Comparison of ENCODE assay signal across 16 cellular contexts in the genomic region with DNA sequence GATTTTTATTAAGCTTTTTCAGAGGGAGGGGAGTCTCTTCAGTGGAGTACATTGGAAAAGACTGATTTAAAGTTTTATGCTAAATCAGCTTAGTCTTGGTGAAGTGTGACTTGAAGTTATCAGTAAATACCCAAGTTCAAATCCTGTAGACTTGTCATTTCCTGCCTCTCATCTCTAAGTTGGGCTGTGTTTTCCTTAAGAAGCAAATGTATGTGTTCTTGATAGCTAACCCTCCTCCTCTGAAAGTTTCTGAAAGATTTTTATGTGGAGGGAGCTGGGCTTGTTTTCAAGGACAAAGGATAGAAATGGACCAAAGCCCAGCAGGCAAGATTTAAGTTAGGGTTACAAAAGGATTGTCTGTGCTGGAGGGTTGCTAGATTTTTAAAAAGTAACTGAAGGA. TPM values are rescaled to one million over a fixed set of nuclear protein-coding genes. Genes with fewer than 3 reads are reported as not detected.
DNase-seq lines count a peak whose midpoint lies in the region; ATAC-seq and TF ChIP-seq lines count a peak whose summit lies in the region.
"Had no signal": no experiment of that assay in that cellular context is flagged by ENCODE, and none has a peak within 500 bp of the region (broad histone marks: within the 10 kb centered on the region; RNA-seq: fewer than 3 reads in every experiment).

No MANE protein-coding gene starts in this region.

- H3K27ac Mint-ChIP-seq in activated T-cell treated with anti-CD3 and anti-CD28 coated beads, Interleukin-2, amount 50 U/mL, for 72 hours: peak overlapping the region; percentile 27
- H3K27ac Mint-ChIP-seq in activated T-cell treated with anti-CD3 and anti-CD28 coated beads, Interleukin-2, amount 50 U/mL, for 24 hours: no peak overlapping the region
- peak overlapping the region; percentile 29 for H3K27ac Mint-ChIP-seq in activated T-helper 17 cell treated with anti-CD3 and anti-CD28 coated beads, Interleukin-2, amount 50 U/mL, for 72 hours
- peak overlapping the region; percentile 38 for H3K27ac Mint-ChIP-seq in stimulated activated memory B cell treated with anti-CD40 and anti-IgM and Interleukin-4, amounts not matched to agents 10 μg/mL and 1 μg/mL and 100 μg/mL, for 72 hours
- H3K27ac Mint-ChIP-seq: activated naive CD8-positive, alpha-beta T cell treated with anti-CD3 and anti-CD28 coated beads, Interleukin-2, amount 50 U/mL, for 24 hours had no signal

- peak overlapping the region in 1 of 2 donors; percentile 26 for H3K4me3 Mint-ChIP-seq in activated T-cell treated with anti-CD3 and anti-CD28 coated beads, Interleukin-2, amount 50 U/mL, for 72 hours
- H3K4me3 Mint-ChIP-seq in activated T-cell treated with anti-CD3 and anti-CD28 coated beads, Interleukin-2, amount 50 U/mL, for 24 hours: no peak overlapping the region
- H3K4me3 Mint-ChIP-seq in activated T-helper 17 cell treated with anti-CD3 and anti-CD28 coated beads, Interleukin-2, amount 50 U/mL, for 72 hours: peak overlapping the region; percentile 8
- no peak overlapping the region for H3K4me3 Mint-ChIP-seq in stimulated activated memory B cell treated with anti-CD40 and anti-IgM and Interleukin-4, amounts not matched to agents 10 μg/mL and 1 μg/mL and 100 μg/mL, for 72 hours
- H3K4me3 Mint-ChIP-seq: activated naive CD8-positive, alpha-beta T cell treated with anti-CD3 and anti-CD28 coated beads, Interleukin-2, amount 50 U/mL, for 24 hours had no signal

- no peaks in the 10 kb centered on the region for H3K27me3 ChIP-seq in foreskin keratinocyte
- H3K27me3 ChIP-seq in colonic mucosa: no peaks in the 10 kb centered on the region
- H3K27me3 ChIP-seq: right atrium auricular region had no signal

- TF ChIP-seq CTCF in foreskin keratinocyte (conservative IDR thresholded peaks at IDR 0.05): no peak
- TF ChIP-seq CTCF in colonic mucosa (IDR thresholded peaks at IDR 0.05): no peak

- ATAC-seq in activated T-cell treated with anti-CD3 and anti-CD28 coated beads, Interleukin-2, amount 50 U/mL, for 72 hours (replicated peaks in 1 of 2): no peak
- ATAC-seq in activated T-helper 17 cell treated with anti-CD3 and anti-CD28 coated beads, Interleukin-2, amount 50 U/mL, for 72 hours (replicated peaks): no peak
- ATAC-seq in foreskin keratinocyte (no peak), GM21367 (IDR thresholded peaks at IDR 0.05; ENCODE audit: unreplicated experiment) (no peak)
- no peak for ATAC-seq in stimulated activated memory B cell treated with anti-CD40 and anti-IgM and Interleukin-4, amounts not matched to agents 10 μg/mL and 1 μg/mL and 100 μg/mL, for 72 hours
- ATAC-seq: activated naive CD8-positive, alpha-beta T cell treated with anti-CD3 and anti-CD28 coated beads, Interleukin-2, amount 50 U/mL, for 24 hours; left lobe of liver had no signal

- H3K9ac ChIP-seq in colonic mucosa (ENCODE audit: low read depth in 2 of 2, low read length in 2 of 2): no peak overlapping the region

- no peaks in the 10 kb centered on the region for H3K36me3 Mint-ChIP-seq in activated T-cell treated with anti-CD3 and anti-CD28 coated beads, Interleukin-2, amount 50 U/mL, for 72 hours (ENCODE audit: insufficient read depth in 2 of 2)
- H3K36me3 Mint-ChIP-seq in activated T-cell treated with anti-CD3 and anti-CD28 coated beads, Interleukin-2, amount 50 U/mL, for 24 hours (ENCODE audit: low read depth): peaks cover 20% of the 10 kb centered on the region
- peaks cover 31% of the 10 kb centered on the region for H3K36me3 Mint-ChIP-seq in activated T-helper 17 cell treated with anti-CD3 and anti-CD28 coated beads, Interleukin-2, amount 50 U/mL, for 72 hours (ENCODE audit: low read depth)
- peaks cover 23% of the 10 kb centered on the region for H3K36me3 Mint-ChIP-seq in stimulated activated memory B cell treated with anti-CD40 and anti-IgM and Interleukin-4, amounts not matched to agents 10 μg/mL and 1 μg/mL and 100 μg/mL, for 72 hours

- H3K36me3 ChIP-seq in colonic mucosa: no peaks in the 10 kb centered on the region
- H3K36me3 ChIP-seq: right atrium auricular region had no signal

- no peaks in the 10 kb centered on the region for H3K27me3 Mint-ChIP-seq in activated T-cell treated with anti-CD3 and anti-CD28 coated beads, Interleukin-2, amount 50 U/mL, for 72 hours (ENCODE audit: low read depth)
- H3K27me3 Mint-ChIP-seq in activated T-cell treated with anti-CD3 and anti-CD28 coated beads, Interleukin-2, amount 50 U/mL, for 24 hours: no peaks in the 10 kb centered on the region
- no peaks in the 10 kb centered on the region for H3K27me3 Mint-ChIP-seq in activated T-helper 17 cell treated with anti-CD3 and anti-CD28 coated beads, Interleukin-2, amount 50 U/mL, for 72 hours
- no peaks in the 10 kb centered on the region for H3K27me3 Mint-ChIP-seq in stimulated activated memory B cell treated with anti-CD40 and anti-IgM and Interleukin-4, amounts not matched to agents 10 μg/mL and 1 μg/mL and 100 μg/mL, for 72 hours
- H3K27me3 Mint-ChIP-seq: activated naive CD8-positive, alpha-beta T cell treated with anti-CD3 and anti-CD28 coated beads, Interleukin-2, amount 50 U/mL, for 24 hours had no signal

- DNase-seq in activated T-cell treated with anti-CD3 and anti-CD28 coated beads, Interleukin-2, amount 50 U/mL, for 72 hours: no peak
- DNase-seq in activated T-cell treated with anti-CD3 and anti-CD28 coated beads, Interleukin-2, amount 50 U/mL, for 24 hours: no peak
- no peak for DNase-seq in foreskin keratinocyte
- no peak for DNase-seq in C1 segment of cervical spinal cord (lab: John Stamatoyannopoulos, UW)
- DNase-seq in colonic mucosa: no peak
- DNase-seq: activated naive CD8-positive, alpha-beta T cell treated with anti-CD3 and anti-CD28 coated beads, Interleukin-2, amount 50 U/mL, for 24 hours; cerebellar nuclear complex; HCEC 1CT; KG1; NCI-H1417; stimulated activated CD4-positive, alpha-beta T cell treated with anti-CD3 and anti-CD28 coated beads, Interleukin-2, amount 100 ng/mL, for 24 hours had no signal

- H3K9me3 Mint-ChIP-seq in activated T-cell treated with anti-CD3 and anti-CD28 coated beads, Interleukin-2, amount 50 U/mL, for 72 hours: no peaks in the 10 kb centered on the region
- H3K9me3 Mint-ChIP-seq in activated T-cell treated with anti-CD3 and anti-CD28 coated beads, Interleukin-2, amount 50 U/mL, for 24 hours: no peaks in the 10 kb centered on the region
- H3K9me3 Mint-ChIP-seq in activated T-helper 17 cell treated with anti-CD3 and anti-CD28 coated beads, Interleukin-2, amount 50 U/mL, for 72 hours: no peaks in the 10 kb centered on the region
- H3K9me3 Mint-ChIP-seq in stimulated activated memory B cell treated with anti-CD40 and anti-IgM and Interleukin-4, amounts not matched to agents 10 μg/mL and 1 μg/mL and 100 μg/mL, for 72 hours: no peaks in the 10 kb centered on the region
- H3K9me3 Mint-ChIP-seq: activated naive CD8-positive, alpha-beta T cell treated with anti-CD3 and anti-CD28 coated beads, Interleukin-2, amount 50 U/mL, for 24 hours had no signal

- intact Hi-C loops in colonic mucosa (cut with DNase I): no loop called here

- peaks cover 64% of the 10 kb centered on the region for H3K4me1 Mint-ChIP-seq in activated T-cell treated with anti-CD3 and anti-CD28 coated beads, Interleukin-2, amount 50 U/mL, for 72 hours (ENCODE audit: low read depth)
- peaks cover 68% of the 10 kb centered on the region for H3K4me1 Mint-ChIP-seq in activated T-cell treated with anti-CD3 and anti-CD28 coated beads, Interleukin-2, amount 50 U/mL, for 24 hours (ENCODE audit: low read depth)
- peaks cover 50% of the 10 kb centered on the region for H3K4me1 Mint-ChIP-seq in activated T-helper 17 cell treated with anti-CD3 and anti-CD28 coated beads, Interleukin-2, amount 50 U/mL, for 72 hours
- peaks cover 89% of the 10 kb centered on the region for H3K4me1 Mint-ChIP-seq in stimulated activated memory B cell treated with anti-CD40 and anti-IgM and Interleukin-4, amounts not matched to agents 10 μg/mL and 1 μg/mL and 100 μg/mL, for 72 hours

- H3K27ac ChIP-seq in foreskin keratinocyte: peak overlapping the region; percentile 70
- H3K27ac ChIP-seq in colonic mucosa: no peak overlapping the region

- no peaks in the 10 kb centered on the region for H3K9me3 ChIP-seq in colonic mucosa
- H3K9me3 ChIP-seq: right atrium auricular region had no signal

- no peak overlapping the region for H3K4me3 ChIP-seq in colonic mucosa
- H3K4me3 ChIP-seq: right atrium auricular region had no signal

- H3K4me1 ChIP-seq in foreskin keratinocyte (peaks cover 43% of the 10 kb centered on the region), colonic mucosa (peaks cover 4% of the 10 kb centered on the region)

RNA-seq across cellular contexts. Expression of a gene that starts 4.2 kb away (rescaled TPM):
- total RNA-seq in activated T-cell treated with anti-CD3 and anti-CD28 coated beads, Interleukin-2, amount 50 U/mL, for 72 hours: 10 to 100 TPM; 16.0 to 17.7 TPM
- 10 to 100 TPM; 33.7 to 45.5 TPM for total RNA-seq in activated T-helper 17 cell treated with anti-CD3 and anti-CD28 coated beads, Interleukin-2, amount 50 U/mL, for 72 hours
- total RNA-seq in foreskin keratinocyte (59.6 and 61.7 TPM in 2 replicates), colonic mucosa (10 to 100 TPM in 1 of 2 donors, 1 to 10 TPM in 1; 9.0 to 14.6 TPM)
- polyA plus RNA-seq in foreskin keratinocyte: 12.6 and 15.3 TPM in 2 replicates

RNA-seq across cellular contexts. Expression of a gene that starts 49.4 kb away (rescaled TPM):
- 10 to 100 TPM; 15.2 to 16.0 TPM for total RNA-seq in activated T-cell treated with anti-CD3 and anti-CD28 coated beads, Interleukin-2, amount 50 U/mL, for 72 hours
- 10 to 100 TPM; 12.0 to 16.6 TPM for total RNA-seq in activated T-helper 17 cell treated with anti-CD3 and anti-CD28 coated beads, Interleukin-2, amount 50 U/mL, for 72 hours
- total RNA-seq in foreskin keratinocyte: 15.5 and 19.2 TPM in 2 replicates
- 20.5 and 22.9 TPM in 2 replicates for polyA plus RNA-seq in foreskin keratinocyte
- total RNA-seq in colonic mucosa: 10 to 100 TPM in 1 of 2 donors, 1 to 10 TPM in 1; 7.8 to 11.8 TPM
